ENCODE assay signal across 10 cellular contexts in the genomic region with DNA sequence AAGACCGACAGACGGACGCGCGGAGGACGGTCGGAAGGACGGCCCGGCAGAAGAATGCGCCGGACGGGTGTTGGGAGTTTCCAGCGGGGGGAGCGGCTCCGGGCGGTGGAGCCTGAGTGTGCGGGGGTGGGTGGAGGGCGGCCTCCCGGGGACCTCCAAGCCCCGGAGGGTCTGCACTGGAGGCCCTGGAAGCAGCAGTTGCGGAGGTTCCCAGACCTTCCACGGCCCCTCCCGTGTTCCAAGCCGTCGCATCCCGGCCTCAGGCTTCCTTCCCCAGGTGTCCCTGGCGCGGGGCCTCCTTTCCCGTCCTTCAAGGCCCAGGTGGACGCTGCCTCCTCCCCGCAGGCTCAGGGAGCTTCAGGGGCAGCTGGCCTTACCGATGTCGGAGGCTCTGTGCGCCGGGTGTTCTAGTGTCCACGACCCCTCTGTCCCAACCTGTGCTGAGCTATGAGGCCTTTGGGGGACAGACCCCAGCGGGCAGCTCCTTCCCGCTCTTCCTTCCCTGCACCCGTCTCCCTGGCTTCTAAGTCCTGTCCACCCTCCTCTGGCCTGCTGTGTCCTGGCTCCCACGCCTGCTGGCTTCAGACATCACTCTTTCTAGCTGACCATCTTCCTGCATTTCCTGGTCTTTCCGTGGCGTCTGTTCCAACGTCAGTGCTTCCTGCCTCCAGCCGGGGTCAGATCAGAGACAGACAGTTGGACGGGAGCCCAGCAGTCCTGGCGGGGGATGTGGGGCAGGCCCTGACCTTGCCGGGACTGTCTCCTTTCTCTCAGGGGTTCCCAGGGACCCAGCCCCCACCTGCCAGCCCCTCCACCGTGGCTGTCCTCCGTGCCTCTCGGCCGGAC. TPM values are rescaled to one million over a fixed set of nuclear protein-coding genes. Genes with fewer than 3 reads are reported as not detected.
DNase-seq lines count a peak whose midpoint lies in the region; ATAC-seq and TF ChIP-seq lines count a peak whose summit lies in the region.
"Had no signal": no experiment of that assay in that cellular context is flagged by ENCODE, and none has a peak within 500 bp of the region (broad histone marks: within the 10 kb centered on the region; RNA-seq: fewer than 3 reads in every experiment).

No MANE protein-coding gene starts in this region.

- DNase-seq in M059J (ENCODE audit: low read depth) = peak; percentile 57
- DNase-seq in immature natural killer cell = no peak
- peak in 1 of 2 donors; percentile 51 for DNase-seq in stimulated activated effector memory CD8-positive, alpha-beta T cell treated with anti-CD3 and anti-CD28 coated beads, Interleukin-12 subunit alpha, Interleukin-12 subunit beta, amount 100 ng/mL, for 72 hours (ENCODE audit: low spot score in 2 of 2)
- DNase-seq in NCI-H345 (lab: John Stamatoyannopoulos, UW) = no peak
- DNase-seq: NCI-H1092 treated with DMSO at 0.1 percent for 48 hours had no signal

- H3K9me3 Mint-ChIP-seq in brain (peaks cover 0 to 4% (median 0%) of the 10 kb centered on the region in 5 experiments), immature natural killer cell (no peaks in the 10 kb centered on the region)
- H3K9me3 Mint-ChIP-seq in stimulated activated effector memory CD8-positive, alpha-beta T cell treated with anti-CD3 and anti-CD28 coated beads, Interleukin-12 subunit alpha, Interleukin-12 subunit beta, amount 100 ng/mL, for 72 hours = no peaks in the 10 kb centered on the region
- H3K9me3 Mint-ChIP-seq: activated naive CD4-positive, alpha-beta T cell treated with anti-CD3 and anti-CD28 coated beads, Interleukin-2, amount 50 U/mL, for 72 hours had no signal

- peak overlapping the region in 4 of 5 experiments; percentile 50 to 97 (median 85) for H3K27ac Mint-ChIP-seq in brain
- H3K27ac Mint-ChIP-seq in immature natural killer cell = peak overlapping the region in 1 of 6 donors; percentile 45
- no peak overlapping the region for H3K27ac Mint-ChIP-seq in stimulated activated effector memory CD8-positive, alpha-beta T cell treated with anti-CD3 and anti-CD28 coated beads, Interleukin-12 subunit alpha, Interleukin-12 subunit beta, amount 100 ng/mL, for 72 hours
- H3K27ac Mint-ChIP-seq: activated naive CD4-positive, alpha-beta T cell treated with anti-CD3 and anti-CD28 coated beads, Interleukin-2, amount 50 U/mL, for 72 hours had no signal

- ATAC-seq in stimulated activated effector memory CD8-positive, alpha-beta T cell treated with anti-CD3 and anti-CD28 coated beads, Interleukin-12 subunit alpha, Interleukin-12 subunit beta, amount 100 ng/mL, for 72 hours = no peak
- ATAC-seq in HG02571 (IDR thresholded peaks at IDR 0.05; ENCODE audit: unreplicated experiment) (no peak), GM21381 (IDR thresholded peaks at IDR 0.05; ENCODE audit: unreplicated experiment) (no peak), HG03378 (IDR thresholded peaks at IDR 0.05; ENCODE audit: unreplicated experiment) (no peak)

- H3K4me1 Mint-ChIP-seq in brain (peaks cover 39% of the 10 kb centered on the region), immature natural killer cell (peaks cover 15 to 20% of the 10 kb centered on the region in 2 donors)
- peaks cover 14% of the 10 kb centered on the region for H3K4me1 Mint-ChIP-seq in stimulated activated effector memory CD8-positive, alpha-beta T cell treated with anti-CD3 and anti-CD28 coated beads, Interleukin-12 subunit alpha, Interleukin-12 subunit beta, amount 100 ng/mL, for 72 hours

- H3K36me3 Mint-ChIP-seq in brain = no peaks in the 10 kb centered on the region
- H3K36me3 Mint-ChIP-seq in immature natural killer cell = no peaks in the 10 kb centered on the region
- no peaks in the 10 kb centered on the region for H3K36me3 Mint-ChIP-seq in stimulated activated effector memory CD8-positive, alpha-beta T cell treated with anti-CD3 and anti-CD28 coated beads, Interleukin-12 subunit alpha, Interleukin-12 subunit beta, amount 100 ng/mL, for 72 hours
- H3K36me3 Mint-ChIP-seq: activated naive CD4-positive, alpha-beta T cell treated with anti-CD3 and anti-CD28 coated beads, Interleukin-2, amount 50 U/mL, for 72 hours had no signal

- H3K27me3 Mint-ChIP-seq in brain = peaks cover 7% of the 10 kb centered on the region
- H3K27me3 Mint-ChIP-seq in immature natural killer cell (ENCODE audit: low read depth in 3 of 3) = peaks cover 13 to 21% (median 13%) of the 10 kb centered on the region in 3 donors

- peak overlapping the region; percentile 76 to 86 (median 81) for H3K4me3 Mint-ChIP-seq in brain
- H3K4me3 Mint-ChIP-seq in immature natural killer cell = peak overlapping the region; percentile 69 to 79 (median 76)
- peak overlapping the region; percentile 68 for H3K4me3 Mint-ChIP-seq in stimulated activated effector memory CD8-positive, alpha-beta T cell treated with anti-CD3 and anti-CD28 coated beads, Interleukin-12 subunit alpha, Interleukin-12 subunit beta, amount 100 ng/mL, for 72 hours

- no peak for TF ChIP-seq CTCF in brain (conservative IDR thresholded peaks at IDR 0.05)

RNA-seq across cellular contexts. Expression of a gene that starts 5.6 kb away (rescaled TPM):
- not detected in 2 replicates for total RNA-seq in M059J (2014; rRNA removed; shearing (Covaris generic))
- polyA plus RNA-seq in brain (ENCODE audit: insufficient read depth, low read depth, low replicate concordance) = 3.9 TPM
- under 1 TPM in 1 of 3 donors, not detected in 2; 0.14 TPM for polyA plus RNA-seq in immature natural killer cell

RNA-seq across cellular contexts. Expression of a gene that starts 18.9 kb away (rescaled TPM):
- 1.7 TPM in 2 replicates for total RNA-seq in M059J (2014; rRNA removed; shearing (Covaris generic))
- polyA plus RNA-seq in brain (ENCODE audit: insufficient read depth, low read depth, low replicate concordance) (1.9 TPM), immature natural killer cell (10 to 100 TPM in 1 of 3 donors, 1 to 10 TPM in 2; 4.9 to 13.9 (median 7.2) TPM)

RNA-seq across cellular contexts. Expression of a gene that starts 41.3 kb away (rescaled TPM):
- 41.8 and 73.9 TPM in 2 replicates for total RNA-seq in M059J (2014; rRNA removed; shearing (Covaris generic))
- 89.9 TPM for polyA plus RNA-seq in brain (ENCODE audit: insufficient read depth, low read depth, low replicate concordance)
- polyA plus RNA-seq in immature natural killer cell = 10 to 100 TPM; 25.0 to 36.8 (median 34.6) TPM

RNA-seq across cellular contexts. Expression of a gene that starts 45.4 kb away (rescaled TPM):
- not detected in 2 replicates for total RNA-seq in M059J (2014; rRNA removed; shearing (Covaris generic))
- polyA plus RNA-seq in brain (ENCODE audit: insufficient read depth, low read depth, low replicate concordance) (not detected), immature natural killer cell (not detected)
- total RNA-seq: activated naive CD4-positive, alpha-beta T cell treated with anti-CD3 and anti-CD28 coated beads, Interleukin-2, amount 50 U/mL, for 72 hours had no signal

RNA-seq across cellular contexts. Expression of a gene that starts 55.4 kb away (rescaled TPM):
- 273 and 381 TPM in 2 replicates for total RNA-seq in M059J (2014; rRNA removed; shearing (Covaris generic))
- polyA plus RNA-seq in brain (ENCODE audit: insufficient read depth, low read depth, low replicate concordance) (1,134 TPM), immature natural killer cell (10 to 100 TPM; 60.8 to 98.2 (median 71.9) TPM)
